In genomic region chr7:151708610-151709009, GRCh38 we compare ENCODE assay signal across 18 cellular contexts.
DNase-seq lines count a peak whose midpoint lies in the region; ATAC-seq, FAIRE-seq and TF ChIP-seq lines count a peak whose summit lies in the region.
"Had no signal": no experiment of that assay in that cellular context is flagged by ENCODE, and none has a peak within 500 bp of the region (broad histone marks: within the 10 kb centered on the region; RNA-seq: fewer than 3 reads in every experiment).

No MANE protein-coding gene starts in this region.

- H3K79me1 ChIP-seq in IMR-90 (ENCODE audit: low read depth in 1 of 2, low read length in 2 of 2): no peaks in the 10 kb centered on the region; a peak in 1 of 4 replicates

- H2AFZ ChIP-seq in IMR-90 (replicated peaks; ENCODE audit: low read length, poor library complexity) (no peak overlapping the region), astrocyte (ENCODE audit: low read depth, low read length) (no peak overlapping the region), osteoblast (ENCODE audit: low read length) (no peak overlapping the region)

- H3K9ac ChIP-seq in IMR-90 (ENCODE audit: low read depth, low read length): no peak overlapping the region
- no peak overlapping the region for H3K9ac ChIP-seq in astrocyte (ENCODE audit: low read length)

- no peak overlapping the region for H4K91ac ChIP-seq in IMR-90 (ENCODE audit: insufficient read depth, low read depth, low read length)

- no peak overlapping the region for H3K18ac ChIP-seq in IMR-90 (ENCODE audit: low read depth, low read length)

- H3K27ac ChIP-seq in IMR-90 (ENCODE audit: insufficient read depth, low read length) (no peak overlapping the region), astrocyte (ENCODE audit: low read depth, low read length) (no peak overlapping the region), right atrium auricular region (peak overlapping the region; percentile 58 to 87), osteoblast (ENCODE audit: low read depth, low read length) (no peak overlapping the region)
- H3K27ac ChIP-seq: C4-2B had no signal

- H3K4me1 Mint-ChIP-seq in astrocyte (ENCODE audit: low read depth, unreplicated experiment): peaks cover 24% of the 10 kb centered on the region

- no peak overlapping the region for H3K56ac ChIP-seq in IMR-90 (ENCODE audit: extremely low read depth, insufficient read depth, low read length)

- H3K9me3 ChIP-seq in IMR-90 (ENCODE audit: control insufficient read depth, insufficient read depth, low read length) (no peaks in the 10 kb centered on the region), astrocyte (ENCODE audit: insufficient read depth, low read depth, low read length) (no peaks in the 10 kb centered on the region), right atrium auricular region (no peaks in the 10 kb centered on the region), osteoblast (ENCODE audit: low read depth, low read length) (no peaks in the 10 kb centered on the region)
- H3K9me3 ChIP-seq: BE2C, Caco-2 had no signal

- no peak overlapping the region for H2BK15ac ChIP-seq in IMR-90 (ENCODE audit: low read depth, low read length)

- no peak overlapping the region for H4K5ac ChIP-seq in IMR-90 (ENCODE audit: low read depth, low read length)

- ATAC-seq in IMR-90 (ENCODE audit: low read depth): no peak

- H4K8ac ChIP-seq in IMR-90 (ENCODE audit: low read depth in 2 of 2, low read length in 2 of 2): no peak overlapping the region

- intact Hi-C loops in IMR-90 (cut with micrococcal nuclease): loop anchor here (5.0 kb wide), 1 partner anchor 136 kb away; no protein-coding TSS in a partner anchor

- in situ Hi-C loops in IMR-90 (cut with MboI; ENCODE audit: low sequenced_read_pairs) (no loop called here), GM13977 (cut with MboI; ENCODE audit: low pct_unique_long_range_greater_than_20kb, low sequenced_read_pairs, unreplicated experiment) (no loop called here)

- peaks cover 11% of the 10 kb centered on the region for H3K9me1 ChIP-seq in IMR-90 (ENCODE audit: insufficient read depth, low read length)

- peak overlapping the region; percentile 24; the same call in 1 of the 2 replicates for H3K4ac ChIP-seq in IMR-90 (ENCODE audit: low read depth, low read length)

- H3K4me3 ChIP-seq in IMR-90 (ENCODE audit: insufficient read depth, low read depth, low read length) (no peak overlapping the region), astrocyte (ENCODE audit: insufficient read depth, low read depth, low read length) (no peak overlapping the region), right atrium auricular region (no peak overlapping the region), osteoblast (ENCODE audit: insufficient read depth, low read length) (no peak overlapping the region)

- peak overlapping the region; percentile 26 for H3K27ac Mint-ChIP-seq in astrocyte (ENCODE audit: unreplicated experiment)
- H3K27ac Mint-ChIP-seq: CD4-positive, alpha-beta memory T cell; H9 had no signal

- no peak overlapping the region for H3K14ac ChIP-seq in IMR-90 (replicated peaks; ENCODE audit: low read depth, low read length)

- H3K27me3 Mint-ChIP-seq in astrocyte (ENCODE audit: low read depth, unreplicated experiment): peaks cover 9% of the 10 kb centered on the region
- H3K27me3 Mint-ChIP-seq: CD4-positive, alpha-beta memory T cell had no signal

- H3K4me2 ChIP-seq in IMR-90 (ENCODE audit: low read depth, low read length) (no peak overlapping the region), astrocyte (ENCODE audit: low read length) (no peak overlapping the region), osteoblast (ENCODE audit: insufficient read depth, low read length) (no peak overlapping the region)

- H2BK20ac ChIP-seq in IMR-90 (ENCODE audit: low read depth, low read length): no peak overlapping the region

- WGBS in IMR-90 (ENCODE audit: extremely low coverage in 2 of 2, insufficient read length in 1 of 2), 2 experiments: 93% methylated on average over 5 of the region's 8 CpGs; no CpG with 5 or more reads in 1 of the 2 experiments

- no peak overlapping the region for H2AK9ac ChIP-seq in IMR-90 (replicated peaks; ENCODE audit: low read depth, low read length, poor library complexity)

- H3K4me3 Mint-ChIP-seq in astrocyte (ENCODE audit: unreplicated experiment): no peak overlapping the region
- H3K4me3 Mint-ChIP-seq: CD4-positive, alpha-beta memory T cell; H9 had no signal

- no peak for TF ChIP-seq POLR2A in IMR-90 (IDR thresholded peaks at IDR 0.05; ENCODE audit: low read depth, low read length)

- no peak overlapping the region for H3K23ac ChIP-seq in IMR-90 (ENCODE audit: low read depth, low read length)

- H3K27me3 ChIP-seq in IMR-90 (ENCODE audit: control insufficient read depth, insufficient read depth, low read length) (no peaks in the 10 kb centered on the region; the same call in 1 of the 2 replicates), astrocyte (ENCODE audit: insufficient read depth, low read length) (no peaks in the 10 kb centered on the region), right atrium auricular region (no peaks in the 10 kb centered on the region), osteoblast (ENCODE audit: insufficient read depth, low read length) (no peaks in the 10 kb centered on the region)
- H3K27me3 ChIP-seq: BE2C had no signal

- no peaks in the 10 kb centered on the region for H3K36me3 ChIP-seq in IMR-90 (ENCODE audit: control insufficient read depth, insufficient read depth, low read length)
- H3K36me3 ChIP-seq in astrocyte (ENCODE audit: insufficient read depth, low read length): no peaks in the 10 kb centered on the region
- H3K36me3 ChIP-seq in right atrium auricular region: peaks cover 24% of the 10 kb centered on the region
- no peaks in the 10 kb centered on the region for H3K36me3 ChIP-seq in osteoblast (ENCODE audit: insufficient read depth, low read length)
- H3K36me3 ChIP-seq: BE2C had no signal

- H3K79me2 ChIP-seq in astrocyte (ENCODE audit: insufficient read depth, low read length): no peaks in the 10 kb centered on the region
- H3K79me2 ChIP-seq in osteoblast (ENCODE audit: insufficient read depth, low read length): no peaks in the 10 kb centered on the region

- peaks cover 4% of the 10 kb centered on the region for H3K36me3 Mint-ChIP-seq in astrocyte (ENCODE audit: low read depth, unreplicated experiment)

- DNase-seq in IMR-90 (no peak), astrocyte (ENCODE audit: low read depth) (no peak), right atrium auricular region (ENCODE audit: low spot score) (no peak), osteoblast (ENCODE audit: insufficient read length, low spot score, missing footprints) (peak; percentile 39), AML-193 (lab: John Stamatoyannopoulos, UW) (no peak), GM13977 (ENCODE audit: low spot score) (no peak), superior temporal gyrus (ENCODE audit: extremely low spot score) (no peak)
- DNase-seq: BE2C; Caco-2; CD4-positive, alpha-beta memory T cell; DND-41; GDM1; GOT3; H9 had no signal

- dilution Hi-C loops in IMR-90 (cut with HindIII; ENCODE audit: low sequenced_read_pairs, unreplicated experiment): no loop called here

- TF ChIP-seq CTCF in IMR-90 (conservative IDR thresholded peaks at IDR 0.05; ENCODE audit: low read depth, low read length): no peak
- TF ChIP-seq CTCF in astrocyte (IDR thresholded peaks at IDR 0.05; ENCODE audit: insufficient read depth, low read depth, low read length): no peak
- no peak for TF ChIP-seq CTCF in right atrium auricular region (IDR thresholded peaks at IDR 0.05)
- no peak for TF ChIP-seq CTCF in osteoblast (IDR thresholded peaks at IDR 0.05; ENCODE audit: extremely low read depth, low read depth, low read length)
- no peak for TF ChIP-seq CTCF in GM13977 (IDR thresholded peaks at IDR 0.05; ENCODE audit: extremely low read depth, insufficient read depth, missing control alignments)

- FAIRE-seq in astrocyte (lab: Jason Lieb, UNC): no peak
- FAIRE-seq: A204.1, GM12892, GM19239 had no signal

- CTCF ChIA-PET in IMR-90 (lab: Yijun Ruan, JAX): no interaction called here

- H2AK5ac ChIP-seq in IMR-90 (ENCODE audit: low read depth, low read length): 0 out of 2 replicates have a peak overlapping the region, but pooled peaks have one; percentile 96

- no peaks in the 10 kb centered on the region for H3K9me3 Mint-ChIP-seq in astrocyte (ENCODE audit: unreplicated experiment)
- H3K9me3 Mint-ChIP-seq: CD4-positive, alpha-beta memory T cell; H9 had no signal

- peaks cover 8% of the 10 kb centered on the region; the same call in 1 of the 2 replicates for H3K4me1 ChIP-seq in IMR-90 (ENCODE audit: control insufficient read depth, insufficient read depth, low read length)
- H3K4me1 ChIP-seq in astrocyte (ENCODE audit: insufficient read depth, low read length): peaks cover 20% of the 10 kb centered on the region
- peaks cover 0 to 64% of the 10 kb centered on the region in 2 donors for H3K4me1 ChIP-seq in right atrium auricular region
- H3K4me1 ChIP-seq in osteoblast (ENCODE audit: insufficient read depth, low read length): no peaks in the 10 kb centered on the region

- H4K20me1 ChIP-seq in IMR-90 (ENCODE audit: insufficient read depth, low read length) (no peaks in the 10 kb centered on the region), astrocyte (ENCODE audit: insufficient read depth, low read length) (no peaks in the 10 kb centered on the region), osteoblast (ENCODE audit: insufficient read depth, low read length) (no peaks in the 10 kb centered on the region)

- TF ChIP-seq RAD21 in IMR-90 (IDR thresholded peaks at IDR 0.05; ENCODE audit: low read length): no peak

- POLR2A ChIA-PET in IMR-90 (lab: Charles Lee; ENCODE audit: unreplicated experiment): no interaction called here

- no peak overlapping the region for H2BK5ac ChIP-seq in IMR-90 (ENCODE audit: low read depth, low read length, poor library complexity, severe bottlenecking)

- H2BK120ac ChIP-seq in IMR-90 (ENCODE audit: low read depth, low read length): no peak overlapping the region

- BruUV-seq in IMR-90 (replicated peaks; lab: Mats Ljungman, UMichigan): no TSS peak

TF ChIP-seq in IMR-90, 13 proteins besides CTCF, POLR2A, EP300 and RAD21 (continues in another document):
- no peak for TF ChIP-seq BHLHE40 (IDR thresholded peaks at IDR 0.05; ENCODE audit: low read depth, low read length)
- TF ChIP-seq MXI1 (IDR thresholded peaks at IDR 0.05; ENCODE audit: borderline replicate concordance, low read depth, low read length): no peak
- TF ChIP-seq CEBPB (IDR thresholded peaks at IDR 0.05; ENCODE audit: low read depth, low read length): no peak
- TF ChIP-seq RFX5 (IDR thresholded peaks at IDR 0.05; ENCODE audit: low read depth, low read length): no peak
- TF ChIP-seq ELK1 (IDR thresholded peaks at IDR 0.05; ENCODE audit: borderline replicate concordance, low read depth, low read length): no peak
- TF ChIP-seq MAFK (IDR thresholded peaks at IDR 0.05; ENCODE audit: low read depth, low read length): no peak

Comparison
In these comparisons a context has a peak if more than half of its experiments do, and no peak if none do; other contexts are left out.
1. H3K27ac ChIP-seq: peak in right atrium auricular region (2 of 2); none in IMR-90 (single experiment), astrocyte (single experiment) and osteoblast (single experiment).